ENCODE assay signal across 28 cellular contexts in genomic region chr2:190501231-190501630, GRCh38. TPM values are rescaled to one million over a fixed set of nuclear protein-coding genes. Genes with fewer than 3 reads are reported as not detected.
DNase-seq lines count a peak whose midpoint lies in the region; ATAC-seq, FAIRE-seq and TF ChIP-seq lines count a peak whose summit lies in the region.
"Had no signal": no experiment of that assay in that cellular context is flagged by ENCODE, and none has a peak within 500 bp of the region (broad histone marks: within the 10 kb centered on the region; RNA-seq: fewer than 3 reads in every experiment).

No MANE protein-coding gene starts in this region.

- H3K4me3 Mint-ChIP-seq in activated CD8-positive, alpha-beta T cell treated with anti-CD3 and anti-CD28 coated beads for 36 hours = no peak overlapping the region
- H3K4me3 Mint-ChIP-seq in activated CD8-positive, alpha-beta T cell treated with anti-CD3 and anti-CD28 coated beads, Interleukin-2, amount 10 ng/mL, durations not matched to agents 7 days and 5 days = no peak overlapping the region
- no peak overlapping the region for H3K4me3 Mint-ChIP-seq in effector memory CD8-positive, alpha-beta T cell
- no peak overlapping the region for H3K4me3 Mint-ChIP-seq in stimulated activated memory B cell treated with anti-CD40 and anti-IgM and Interleukin-4, amounts not matched to agents 10 μg/mL and 1 μg/mL and 100 μg/mL, for 72 hours
- H3K4me3 Mint-ChIP-seq: activated T-cell treated with anti-CD3 and anti-CD28 coated beads, Interleukin-2, amount 50 U/mL, for 4 hours; naive B cell had no signal

- CTCF ChIA-PET in activated CD8-positive, alpha-beta T cell treated with anti-CD3 and anti-CD28 coated beads for 36 hours (lab: Charles Lee) = interaction anchor here (1.6 kb wide), 1 partner anchor 178 kb away, joined by 4 read pairs; no protein-coding TSS in a partner anchor
- CTCF ChIA-PET in activated CD8-positive, alpha-beta T cell treated with anti-CD3 and anti-CD28 coated beads, Interleukin-2, amount 10 ng/mL, durations not matched to agents 7 days and 5 days (lab: Charles Lee) = interaction anchor here (0.8 to 1.8 kb wide), 2 partner anchors 118 to 280 kb away, joined by 3 to 4 read pairs; no protein-coding TSS in a partner anchor
- CTCF ChIA-PET in OCI-LY7 (lab: Charles Lee; ENCODE audit: unreplicated experiment) = no interaction called here

- no peaks in the 10 kb centered on the region for H3K9me2 ChIP-seq in OCI-LY7 (ENCODE audit: insufficient read depth, low read length)

- DNase-seq in activated CD8-positive, alpha-beta T cell treated with anti-CD3 and anti-CD28 coated beads for 36 hours = no peak
- DNase-seq in activated CD8-positive, alpha-beta T cell treated with anti-CD3 and anti-CD28 coated beads, Interleukin-2, amount 10 ng/mL, durations not matched to agents 7 days and 5 days = no peak
- DNase-seq in OCI-LY7 (ENCODE audit: low spot score) (no peak), HTR-8/SVneo (ENCODE audit: insufficient read length, low spot score) (no peak), NCI-H146 (lab: John Stamatoyannopoulos, UW) (no peak)
- no peak for DNase-seq in effector memory CD8-positive, alpha-beta T cell
- DNase-seq in stimulated activated naive CD4-positive, alpha-beta T cell treated with Interleukin-2 at 50 U/mL for 16 hours (lab: John Stamatoyannopoulos, UW) = no peak
- DNase-seq: 8988T; activated CD4-positive, alpha-beta T cell treated with anti-CD3 and anti-CD28 coated beads, Interleukin-2, amount 50 U/mL, for 48 hours; activated T-cell treated with anti-CD3 and anti-CD28 coated beads, Interleukin-2, amount 50 U/mL, for 4 hours; cerebellar nuclear complex; DMS53; erythroblast; head of caudate nucleus; mesenchymal stem cell; naive B cell; NCI-H2081; NCI-H345; NCI-H82; OCI-M1; retina; SHP77; small intestine; stimulated activated CD4-positive, alpha-beta T cell treated with anti-CD3 and anti-CD28 coated beads, Interleukin-2, amount 100 ng/mL, for 48 hours; stimulated activated naive CD4-positive, alpha-beta T cell; thyroid gland had no signal

- H3K79me2 ChIP-seq in OCI-LY7 (ENCODE audit: insufficient read depth, low read depth, low read length) = no peaks in the 10 kb centered on the region

- no peaks in the 10 kb centered on the region for H4K20me1 ChIP-seq in OCI-LY7 (ENCODE audit: insufficient read depth, low read length)

- H3K9me3 ChIP-seq in OCI-LY7 (ENCODE audit: low read length) = no peaks in the 10 kb centered on the region
- H3K9me3 ChIP-seq: thyroid gland had no signal

- H3K4me1 ChIP-seq in OCI-LY7 (ENCODE audit: insufficient read depth, low read length, poor library complexity, severe bottlenecking) = no peaks in the 10 kb centered on the region

- H3K27me3 Mint-ChIP-seq in activated CD8-positive, alpha-beta T cell treated with anti-CD3 and anti-CD28 coated beads for 36 hours = no peaks in the 10 kb centered on the region
- no peaks in the 10 kb centered on the region for H3K27me3 Mint-ChIP-seq in activated CD8-positive, alpha-beta T cell treated with anti-CD3 and anti-CD28 coated beads, Interleukin-2, amount 10 ng/mL, durations not matched to agents 7 days and 5 days (ENCODE audit: low read depth)
- no peaks in the 10 kb centered on the region for H3K27me3 Mint-ChIP-seq in effector memory CD8-positive, alpha-beta T cell
- H3K27me3 Mint-ChIP-seq in stimulated activated memory B cell treated with anti-CD40 and anti-IgM and Interleukin-4, amounts not matched to agents 10 μg/mL and 1 μg/mL and 100 μg/mL, for 72 hours = no peaks in the 10 kb centered on the region
- H3K27me3 Mint-ChIP-seq: naive B cell had no signal

- H3K36me3 Mint-ChIP-seq in activated CD8-positive, alpha-beta T cell treated with anti-CD3 and anti-CD28 coated beads for 36 hours (ENCODE audit: low read depth) = peaks cover 44% of the 10 kb centered on the region
- peaks cover 51% of the 10 kb centered on the region for H3K36me3 Mint-ChIP-seq in activated CD8-positive, alpha-beta T cell treated with anti-CD3 and anti-CD28 coated beads, Interleukin-2, amount 10 ng/mL, durations not matched to agents 7 days and 5 days (ENCODE audit: low read depth)
- H3K36me3 Mint-ChIP-seq in effector memory CD8-positive, alpha-beta T cell (ENCODE audit: insufficient read depth) = peaks cover 27% of the 10 kb centered on the region
- H3K36me3 Mint-ChIP-seq in stimulated activated memory B cell treated with anti-CD40 and anti-IgM and Interleukin-4, amounts not matched to agents 10 μg/mL and 1 μg/mL and 100 μg/mL, for 72 hours = peaks cover 44% of the 10 kb centered on the region

- ATAC-seq in activated CD8-positive, alpha-beta T cell treated with anti-CD3 and anti-CD28 coated beads for 36 hours = no peak
- ATAC-seq in activated CD8-positive, alpha-beta T cell treated with anti-CD3 and anti-CD28 coated beads, Interleukin-2, amount 10 ng/mL, durations not matched to agents 7 days and 5 days = no peak
- no peak for ATAC-seq in effector memory CD8-positive, alpha-beta T cell (replicated peaks)
- ATAC-seq in stimulated activated memory B cell treated with anti-CD40 and anti-IgM and Interleukin-4, amounts not matched to agents 10 μg/mL and 1 μg/mL and 100 μg/mL, for 72 hours = no peak
- ATAC-seq: activated naive CD4-positive, alpha-beta T cell treated with anti-CD3 and anti-CD28 coated beads, Interleukin-2, amount 50 U/mL, for 72 hours; activated T-cell treated with anti-CD3 and anti-CD28 coated beads, Interleukin-2, amount 50 U/mL, for 4 hours had no signal

- TF ChIP-seq CTCF in activated CD8-positive, alpha-beta T cell treated with anti-CD3 and anti-CD28 coated beads for 36 hours (IDR thresholded peaks at IDR 0.05) = no peak
- no peak for TF ChIP-seq CTCF in OCI-LY7 (conservative IDR thresholded peaks at IDR 0.05; ENCODE audit: low read length)

- no peak overlapping the region for H3K27ac ChIP-seq in OCI-LY7 (ENCODE audit: low read depth, low read length, poor library complexity, severe bottlenecking)

- no peak overlapping the region for H3K4me3 ChIP-seq in OCI-LY7 (ENCODE audit: low read depth, low read length, poor library complexity, severe bottlenecking)
- H3K4me3 ChIP-seq: thyroid gland had no signal

- no peak overlapping the region for H3K4me2 ChIP-seq in OCI-LY7 (ENCODE audit: low read length)

- BruUV-seq in OCI-LY7 (replicated peaks; lab: Mats Ljungman, UMichigan) = TSS peak; percentile 48

- peaks cover 65% of the 10 kb centered on the region for H3K36me3 ChIP-seq in OCI-LY7 (ENCODE audit: insufficient read depth, low read length)

- H3K27ac Mint-ChIP-seq in activated CD8-positive, alpha-beta T cell treated with anti-CD3 and anti-CD28 coated beads for 36 hours = peak overlapping the region; percentile 63
- H3K27ac Mint-ChIP-seq in activated CD8-positive, alpha-beta T cell treated with anti-CD3 and anti-CD28 coated beads, Interleukin-2, amount 10 ng/mL, durations not matched to agents 7 days and 5 days = no peak overlapping the region
- H3K27ac Mint-ChIP-seq in effector memory CD8-positive, alpha-beta T cell = peak overlapping the region; percentile 5 to 63
- peak overlapping the region; percentile 25 for H3K27ac Mint-ChIP-seq in stimulated activated memory B cell treated with anti-CD40 and anti-IgM and Interleukin-4, amounts not matched to agents 10 μg/mL and 1 μg/mL and 100 μg/mL, for 72 hours

- H3K4me1 Mint-ChIP-seq in activated CD8-positive, alpha-beta T cell treated with anti-CD3 and anti-CD28 coated beads for 36 hours (ENCODE audit: low read depth) = peaks cover 11% of the 10 kb centered on the region
- no peaks in the 10 kb centered on the region for H3K4me1 Mint-ChIP-seq in activated CD8-positive, alpha-beta T cell treated with anti-CD3 and anti-CD28 coated beads, Interleukin-2, amount 10 ng/mL, durations not matched to agents 7 days and 5 days (ENCODE audit: low read depth)
- H3K4me1 Mint-ChIP-seq in effector memory CD8-positive, alpha-beta T cell (ENCODE audit: low read depth in 2 of 2) = peaks cover 8 to 18% of the 10 kb centered on the region in 2 donors
- peaks cover 15% of the 10 kb centered on the region for H3K4me1 Mint-ChIP-seq in stimulated activated memory B cell treated with anti-CD40 and anti-IgM and Interleukin-4, amounts not matched to agents 10 μg/mL and 1 μg/mL and 100 μg/mL, for 72 hours

- POLR2A ChIA-PET in activated CD8-positive, alpha-beta T cell treated with anti-CD3 and anti-CD28 coated beads for 36 hours (lab: Charles Lee) = interaction anchor here (0.7 to 1.7 kb wide), 2 partner anchors 14 to 64 kb away, joined by 3 to 5 read pairs; no protein-coding TSS in a partner anchor
- POLR2A ChIA-PET in activated CD8-positive, alpha-beta T cell treated with anti-CD3 and anti-CD28 coated beads, Interleukin-2, amount 10 ng/mL, durations not matched to agents 7 days and 5 days (lab: Charles Lee) = interaction anchor here (1.5 kb wide), 1 partner anchor 32 kb away, joined by 4 read pairs; no protein-coding TSS in a partner anchor
- POLR2A ChIA-PET in OCI-LY7 (lab: Charles Lee) = interaction anchor here (0.6 to 1.3 kb wide), 3 partner anchors 15 to 94 kb away, joined by 3 to 4 read pairs (median 3); no protein-coding TSS in a partner anchor

- no peaks in the 10 kb centered on the region for H3K9me3 Mint-ChIP-seq in activated CD8-positive, alpha-beta T cell treated with anti-CD3 and anti-CD28 coated beads for 36 hours
- no peaks in the 10 kb centered on the region for H3K9me3 Mint-ChIP-seq in activated CD8-positive, alpha-beta T cell treated with anti-CD3 and anti-CD28 coated beads, Interleukin-2, amount 10 ng/mL, durations not matched to agents 7 days and 5 days (ENCODE audit: insufficient read depth)
- H3K9me3 Mint-ChIP-seq in effector memory CD8-positive, alpha-beta T cell = no peaks in the 10 kb centered on the region
- no peaks in the 10 kb centered on the region for H3K9me3 Mint-ChIP-seq in stimulated activated memory B cell treated with anti-CD40 and anti-IgM and Interleukin-4, amounts not matched to agents 10 μg/mL and 1 μg/mL and 100 μg/mL, for 72 hours
- H3K9me3 Mint-ChIP-seq: activated naive CD4-positive, alpha-beta T cell treated with anti-CD3 and anti-CD28 coated beads, Interleukin-2, amount 50 U/mL, for 72 hours; activated T-cell treated with anti-CD3 and anti-CD28 coated beads, Interleukin-2, amount 50 U/mL, for 4 hours; naive B cell had no signal

- H2AFZ ChIP-seq in OCI-LY7 (ENCODE audit: low read length) = no peak overlapping the region

- intact Hi-C loops in activated CD8-positive, alpha-beta T cell treated with anti-CD3 and anti-CD28 coated beads for 36 hours (cut with micrococcal nuclease) = no loop called here
- intact Hi-C loops in OCI-LY7 (cut with micrococcal nuclease; ENCODE audit: unreplicated experiment) = no loop called here

- no peak for FAIRE-seq in HTR-8/SVneo (lab: Jason Lieb, UNC)
- FAIRE-seq: small intestine had no signal

RNA-seq across cellular contexts. Expression of gene NEMP2, which starts 33.3 kb away (rescaled TPM):
- 10 to 100 TPM; 17.2 to 19.5 TPM for total RNA-seq in activated CD8-positive, alpha-beta T cell treated with anti-CD3 and anti-CD28 coated beads for 36 hours
- total RNA-seq in activated CD8-positive, alpha-beta T cell treated with anti-CD3 and anti-CD28 coated beads, Interleukin-2, amount 10 ng/mL, durations not matched to agents 7 days and 5 days = 10 to 100 TPM; 18.4 to 23.2 TPM
- total RNA-seq in OCI-LY7 (2014; rRNA removed; shearing (Covaris generic)) = 5.1 and 5.6 TPM in 2 replicates
- total RNA-seq in OCI-LY7 (2022) = 18.5 and 21.6 TPM in 2 replicates
